ENCODE assay signal across 8 cellular contexts in the genomic region with DNA sequence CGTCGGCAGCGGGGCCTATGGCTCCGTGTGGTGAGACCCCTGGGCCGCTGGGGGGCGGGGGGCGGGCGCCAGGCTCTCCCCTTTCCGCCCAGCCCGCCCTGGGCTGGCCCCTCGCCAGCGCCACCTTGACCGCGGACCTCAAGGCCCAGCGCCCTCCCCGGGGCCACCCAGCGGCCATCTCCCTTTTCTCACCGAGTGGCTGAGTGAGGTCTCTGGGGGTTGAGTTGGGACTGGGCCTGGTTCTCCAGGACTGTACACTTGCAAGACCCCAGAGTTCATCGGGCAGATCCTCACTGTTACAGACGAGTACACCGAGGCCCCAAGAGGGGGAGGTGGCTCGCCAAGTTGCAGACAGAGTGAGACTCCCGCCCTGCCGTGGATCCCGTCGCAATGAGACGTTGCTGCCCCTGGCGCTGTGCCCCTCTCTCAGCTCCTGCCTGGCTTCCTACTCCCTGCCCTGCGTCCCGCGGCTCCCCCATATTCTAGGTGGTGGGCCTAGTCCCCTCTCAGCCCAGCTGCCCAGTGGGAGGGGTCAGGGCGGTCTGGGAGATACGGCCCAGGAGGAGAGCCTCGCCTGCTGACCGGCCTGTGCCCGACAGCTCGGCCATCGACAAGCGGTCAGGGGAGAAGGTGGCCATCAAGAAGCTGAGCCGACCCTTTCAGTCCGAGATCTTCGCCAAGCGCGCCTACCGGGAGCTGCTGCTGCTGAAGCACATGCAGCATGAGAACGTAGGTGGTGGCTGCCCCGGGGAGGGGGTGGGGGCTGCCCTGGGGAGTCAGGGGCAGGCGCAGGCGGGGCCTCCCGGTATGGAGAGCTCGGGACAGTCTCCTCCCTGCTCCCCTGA. TPM values are rescaled to one million over a fixed set of nuclear protein-coding genes. Genes with fewer than 3 reads are reported as not detected.
DNase-seq lines count a peak whose midpoint lies in the region; ATAC-seq and TF ChIP-seq lines count a peak whose summit lies in the region.

No MANE protein-coding gene starts in this region.

- intact Hi-C loops in activated CD4-positive, alpha-beta T cell treated with anti-CD3 and anti-CD28 coated beads, Interleukin-2, amount 10 ng/mL, durations not matched to agents 24 days and 14 days (cut with micrococcal nuclease) = loop anchor here (1.0 to 2.0 kb wide), 4 partner anchors 8 to 226 kb away; partner anchors contain the start of gene BRPF3

- peak; percentile 30 for ATAC-seq in GM18505 (IDR thresholded peaks at IDR 0.05; ENCODE audit: unreplicated experiment)
- ATAC-seq in effector memory CD8-positive, alpha-beta T cell (replicated peaks) = peak; percentile 60
- peak; percentile 48 to 53 for ATAC-seq in naive B cell (ENCODE audit: low read depth in 2 of 2)
- no peak for ATAC-seq in thoracic aorta (ENCODE audit: insufficient number of reproducible peaks, low FRiP score, low read depth)

- H3K4me1 Mint-ChIP-seq in activated CD4-positive, alpha-beta T cell treated with anti-CD3 and anti-CD28 coated beads, Interleukin-2, amount 10 ng/mL, durations not matched to agents 24 days and 14 days = peaks cover 51% of the 10 kb centered on the region
- peaks cover 48 to 51% of the 10 kb centered on the region in 2 donors for H3K4me1 Mint-ChIP-seq in effector memory CD8-positive, alpha-beta T cell (ENCODE audit: low read depth in 2 of 2)
- peaks cover 48 to 56% (median 49%) of the 10 kb centered on the region in 3 donors for H3K4me1 Mint-ChIP-seq in naive B cell

- TF ChIP-seq POLR2A in GM18505 (IDR thresholded peaks at IDR 0.05; ENCODE audit: borderline replicate concordance, extremely low read depth, insufficient read depth, insufficient read length) = no peak

- H3K36me3 ChIP-seq in thoracic aorta (no peaks in the 10 kb centered on the region), HAP-1 (replicated peaks) (no peaks in the 10 kb centered on the region)

- in situ Hi-C loops in HAP-1 (cut with MboI; ENCODE audit: low sequenced_read_pairs) = no loop called here

- H3K4me1 ChIP-seq in thoracic aorta (ENCODE audit: control insufficient read depth in 1 of 2, low read depth in 2 of 2) (peaks cover 4 to 22% of the 10 kb centered on the region in 2 donors), HAP-1 (no peaks in the 10 kb centered on the region)

- no peaks in the 10 kb centered on the region for H3K27me3 Mint-ChIP-seq in activated CD4-positive, alpha-beta T cell treated with anti-CD3 and anti-CD28 coated beads, Interleukin-2, amount 10 ng/mL, durations not matched to agents 24 days and 14 days
- no peaks in the 10 kb centered on the region for H3K27me3 Mint-ChIP-seq in effector memory CD8-positive, alpha-beta T cell
- H3K27me3 Mint-ChIP-seq in naive B cell = no peaks in the 10 kb centered on the region

- H3K36me3 Mint-ChIP-seq in activated CD4-positive, alpha-beta T cell treated with anti-CD3 and anti-CD28 coated beads, Interleukin-2, amount 10 ng/mL, durations not matched to agents 24 days and 14 days (ENCODE audit: low read depth) = peaks cover 26% of the 10 kb centered on the region
- peaks cover 26% of the 10 kb centered on the region for H3K36me3 Mint-ChIP-seq in effector memory CD8-positive, alpha-beta T cell (ENCODE audit: insufficient read depth)
- H3K36me3 Mint-ChIP-seq in naive B cell = peaks cover 4 to 25% of the 10 kb centered on the region in 2 donors

- H3K4me3 ChIP-seq in thoracic aorta (peak overlapping the region; percentile 67), HAP-1 (no peak overlapping the region)

- DNase-seq in HuH-7 (ENCODE audit: low spot score) (peak; percentile 67), naive B cell (peak; percentile 27), thoracic aorta (ENCODE audit: low spot score) (no peak), SKM-1 treated with dmso at 0.1 percent for 144 hours (lab: John Stamatoyannopoulos, UW; ENCODE audit: unreplicated experiment) (no peak), HAP-1 (ENCODE audit: low spot score in 2 of 2) (no peak)
- peak; percentile 86 for DNase-seq in activated CD4-positive, alpha-beta T cell treated with anti-CD3 and anti-CD28 coated beads, Interleukin-2, amount 10 ng/mL, durations not matched to agents 24 days and 14 days
- DNase-seq in effector memory CD8-positive, alpha-beta T cell = peak; percentile 54 to 64 (median 60)

- peak overlapping the region; percentile 89 for H3K4me3 Mint-ChIP-seq in activated CD4-positive, alpha-beta T cell treated with anti-CD3 and anti-CD28 coated beads, Interleukin-2, amount 10 ng/mL, durations not matched to agents 24 days and 14 days
- H3K4me3 Mint-ChIP-seq in effector memory CD8-positive, alpha-beta T cell = peak overlapping the region; percentile 82 to 90
- H3K4me3 Mint-ChIP-seq in naive B cell = peak overlapping the region; percentile 86 to 96 (median 90)

- no peaks in the 10 kb centered on the region for H3K27me3 ChIP-seq in thoracic aorta (replicated peaks; ENCODE audit: insufficient read depth)
- no peaks in the 10 kb centered on the region for H3K27me3 ChIP-seq in HAP-1 (ENCODE audit: low read depth)

- no peak overlapping the region for H3K27ac ChIP-seq in thoracic aorta

- peak overlapping the region; percentile 94 for H3K27ac Mint-ChIP-seq in activated CD4-positive, alpha-beta T cell treated with anti-CD3 and anti-CD28 coated beads, Interleukin-2, amount 10 ng/mL, durations not matched to agents 24 days and 14 days
- peak overlapping the region; percentile 89 to 94 for H3K27ac Mint-ChIP-seq in effector memory CD8-positive, alpha-beta T cell
- H3K27ac Mint-ChIP-seq in naive B cell = peak overlapping the region; percentile 17 to 92 (median 87)

- TF ChIP-seq CTCF in thoracic aorta (IDR thresholded peaks at IDR 0.05) = no peak

- H3K9me3 ChIP-seq in thoracic aorta = no peaks in the 10 kb centered on the region
- H3K9me3 ChIP-seq in HAP-1 = no peaks in the 10 kb centered on the region

- H3K9me3 Mint-ChIP-seq in activated CD4-positive, alpha-beta T cell treated with anti-CD3 and anti-CD28 coated beads, Interleukin-2, amount 10 ng/mL, durations not matched to agents 24 days and 14 days = no peaks in the 10 kb centered on the region
- no peaks in the 10 kb centered on the region for H3K9me3 Mint-ChIP-seq in effector memory CD8-positive, alpha-beta T cell
- H3K9me3 Mint-ChIP-seq in naive B cell = no peaks in the 10 kb centered on the region

RNA-seq across cellular contexts. Expression of gene MAPK13, which starts 0.6 kb away (rescaled TPM):
- 59.4 and 61.6 TPM in 2 replicates for total RNA-seq in activated CD4-positive, alpha-beta T cell treated with anti-CD3 and anti-CD28 coated beads, Interleukin-2, amount 10 ng/mL, durations not matched to agents 24 days and 14 days
- 10 to 100 TPM; 23.5 to 76.5 (median 53.0) TPM for polyA plus RNA-seq in naive B cell (ENCODE audit: low read depth in 6 of 6)
- total RNA-seq in thoracic aorta = 1 to 10 TPM; 5.5 to 7.6 TPM

Comparison
In these comparisons a context has a peak if more than half of its experiments do, and no peak if none do; other contexts are left out.
1. DNase-seq: peak in HuH-7 (single experiment), activated CD4-positive, alpha-beta T cell treated with anti-CD3 and anti-CD28 coated beads, Interleukin-2, amount 10 ng/mL, durations not matched to agents 24 days and 14 days (single experiment), effector memory CD8-positive, alpha-beta T cell (3 of 3) and naive B cell (single experiment); none in thoracic aorta (single experiment), SKM-1 treated with dmso at 0.1 percent for 144 hours (single experiment) and HAP-1 (0 of 2).
2. Peak in every context shown above with its lines, with median percentiles within 50 percentile points of each other: H3K27ac Mint-ChIP-seq and H3K4me3 Mint-ChIP-seq.